In genomic region chr1:81493102-81493864, GRCh38 we compare ENCODE assay signal across 15 cellular contexts.
DNase-seq lines count a peak whose midpoint lies in the region; ATAC-seq and TF ChIP-seq lines count a peak whose summit lies in the region.
"Had no signal": no experiment of that assay in that cellular context is flagged by ENCODE, and none has a peak within 500 bp of the region (broad histone marks: within the 10 kb centered on the region; RNA-seq: fewer than 3 reads in every experiment).

No MANE protein-coding gene starts in this region.

- peak overlapping the region; percentile 83 for H3K27ac ChIP-seq in right cardiac atrium (ENCODE audit: low read length)
- H3K27ac ChIP-seq in parathyroid adenoma = peak overlapping the region; percentile 36
- H3K27ac ChIP-seq in upper lobe of left lung = peak overlapping the region; percentile 30 to 66 (median 47)
- H3K27ac ChIP-seq: HL-60 had no signal

- no peak overlapping the region for H3K4me3 Mint-ChIP-seq in glutamatergic neuron (ENCODE audit: unreplicated experiment)
- H3K4me3 Mint-ChIP-seq: CD4-positive, alpha-beta memory T cell; GM23338 had no signal

- H3K27me3 ChIP-seq in right cardiac atrium (ENCODE audit: control insufficient read depth, insufficient read depth) (no peaks in the 10 kb centered on the region), parathyroid adenoma (ENCODE audit: control insufficient read depth, insufficient read depth, low read length) (no peaks in the 10 kb centered on the region), upper lobe of left lung (no peaks in the 10 kb centered on the region)
- H3K27me3 ChIP-seq: BE2C had no signal

- no peak overlapping the region for H3K4me3 ChIP-seq in right cardiac atrium (ENCODE audit: low read length)
- no peak overlapping the region for H3K4me3 ChIP-seq in parathyroid adenoma (ENCODE audit: low read depth, low read length)
- no peak overlapping the region for H3K4me3 ChIP-seq in upper lobe of left lung
- H3K4me3 ChIP-seq: GM23338 had no signal

- peaks cover 5% of the 10 kb centered on the region for H3K36me3 Mint-ChIP-seq in glutamatergic neuron (ENCODE audit: unreplicated experiment)
- H3K36me3 Mint-ChIP-seq: CD4-positive, alpha-beta memory T cell had no signal

- peaks cover 3% of the 10 kb centered on the region for H3K9me3 Mint-ChIP-seq in glutamatergic neuron (ENCODE audit: unreplicated experiment)

- H3K27me3 Mint-ChIP-seq in glutamatergic neuron (ENCODE audit: unreplicated experiment) = peaks cover 2% of the 10 kb centered on the region
- H3K27me3 Mint-ChIP-seq: CD4-positive, alpha-beta memory T cell had no signal

- H3K4me1 Mint-ChIP-seq in glutamatergic neuron (ENCODE audit: low read depth, unreplicated experiment) = peaks cover 12% of the 10 kb centered on the region
- H3K4me1 Mint-ChIP-seq: CD4-positive, alpha-beta memory T cell had no signal

- ATAC-seq in right cardiac atrium = peak; percentile 88 to 93
- peak in 1 of 2 donors; percentile 48 for ATAC-seq in upper lobe of left lung (ENCODE audit: low FRiP score in 2 of 2)
- no peak for ATAC-seq in GM19455 (IDR thresholded peaks at IDR 0.05; ENCODE audit: unreplicated experiment)
- ATAC-seq: GM23338 had no signal

- H3K36me3 ChIP-seq in parathyroid adenoma (ENCODE audit: control insufficient read depth, insufficient read depth, low read length) (no peaks in the 10 kb centered on the region), upper lobe of left lung (no peaks in the 10 kb centered on the region)
- H3K36me3 ChIP-seq: BE2C had no signal

- no peaks in the 10 kb centered on the region for H3K79me2 ChIP-seq in parathyroid adenoma

- DNase-seq in glutamatergic neuron = no peak
- DNase-seq in right cardiac atrium = no peak
- no peak for DNase-seq in upper lobe of left lung
- no peak for DNase-seq in GF-D8 (lab: John Stamatoyannopoulos, UW)
- DNase-seq in RPMI8226 = no peak
- no peak for DNase-seq in NCI-H1417 treated with DMSO at 0.1 percent for 48 hours (lab: John Stamatoyannopoulos, UW)
- DNase-seq: BE2C; CD4-positive, alpha-beta memory T cell; DMS79 treated with DMSO at 0.1 percent for 48 hours; NCI-H345; NCI-H526 treated with DMSO at 0.1 percent for 48 hours had no signal

- no peak for TF ChIP-seq POLR2A in upper lobe of left lung (IDR thresholded peaks at IDR 0.05)

- intact Hi-C loops in right cardiac atrium (cut with DNase I) = loop anchor here in 1 of 4 donors (10.0 kb wide), 1 partner anchor 178 kb away; no protein-coding TSS in a partner anchor

- peak overlapping the region; percentile 12 for H3K27ac Mint-ChIP-seq in glutamatergic neuron (ENCODE audit: unreplicated experiment)
- H3K27ac Mint-ChIP-seq: CD4-positive, alpha-beta memory T cell; GM23338 had no signal

- WGBS in right cardiac atrium = 27% methylated on average over 5 of the region's 5 CpGs
- WGBS in upper lobe of left lung, 2 donors = 48 to 49% methylated on average over 5 of the region's 5 CpGs

- no peak overlapping the region for H3K4me2 ChIP-seq in parathyroid adenoma (ENCODE audit: low read length)
- H3K4me2 ChIP-seq: GM23338 had no signal

- H2AFZ ChIP-seq in parathyroid adenoma = no peak overlapping the region
- H2AFZ ChIP-seq: GM23338 had no signal

- peaks cover 2% of the 10 kb centered on the region for H3K4me1 ChIP-seq in right cardiac atrium (ENCODE audit: control insufficient read depth, insufficient read depth, low read length)
- H3K4me1 ChIP-seq in parathyroid adenoma = no peaks in the 10 kb centered on the region
- peaks cover 0 to 8% (median 4%) of the 10 kb centered on the region in 4 donors for H3K4me1 ChIP-seq in upper lobe of left lung
- H3K4me1 ChIP-seq: BE2C had no signal

- no peaks in the 10 kb centered on the region for H3K9me3 ChIP-seq in right cardiac atrium (ENCODE audit: control insufficient read depth, low read length)
- H3K9me3 ChIP-seq in parathyroid adenoma (ENCODE audit: control insufficient read depth, low read length) = no peaks in the 10 kb centered on the region
- H3K9me3 ChIP-seq in upper lobe of left lung = peaks cover 0 to 5% (median 0%) of the 10 kb centered on the region in 4 donors
- H3K9me3 ChIP-seq: BE2C had no signal

- H3K9ac ChIP-seq in parathyroid adenoma = no peak overlapping the region

- TF ChIP-seq CTCF in glutamatergic neuron (IDR thresholded peaks at IDR 0.05; ENCODE audit: partially characterized antibody, unreplicated experiment) (no peak), parathyroid adenoma (IDR thresholded peaks at IDR 0.05) (no peak), upper lobe of left lung (IDR thresholded peaks at IDR 0.05) (no peak)

- TF ChIP-seq EP300 in upper lobe of left lung (IDR thresholded peaks at IDR 0.05) = peak in 1 of 4 donors; percentile 25
